Comparison of ENCODE assay signal across 28 cellular contexts in genomic region chr10:127458171-127458810, GRCh38.
"Had no signal": no experiment of that assay in that cellular context is flagged by ENCODE, and none has a peak within 500 bp of the region (broad histone marks: within the 10 kb centered on the region; RNA-seq: fewer than 3 reads in every experiment).

No MANE protein-coding gene starts in this region.

- H3K36me3 Mint-ChIP-seq: immature natural killer cell; naive thymus-derived CD8-positive, alpha-beta T cell had no signal

- H3K27ac ChIP-seq: left lung, lower lobe of right lung, neural progenitor cell, pancreas, right atrium auricular region, skin epidermis, suprapubic skin, thoracic aorta, tibial artery, upper lobe of left lung, vagina had no signal

- H3K4me1 Mint-ChIP-seq: immature natural killer cell; naive thymus-derived CD8-positive, alpha-beta T cell; neural progenitor cell had no signal

- H3K9me3 ChIP-seq: pancreas, right atrium auricular region, thoracic aorta, vagina had no signal

- FAIRE-seq: islet of Langerhans, kidney, pancreas had no signal

- H3K36me3 ChIP-seq: lower lobe of right lung, neural progenitor cell, pancreas, right atrium auricular region, thoracic aorta, upper lobe of left lung, vagina had no signal

- H2AFZ ChIP-seq: neural progenitor cell had no signal

- H3K4me3 ChIP-seq: left lung, lower lobe of right lung, neural progenitor cell, pancreas, right atrium auricular region, skin epidermis, suprapubic skin, thoracic aorta, tibial artery, upper lobe of left lung, vagina had no signal

- H3K27me3 ChIP-seq: left lung, neural progenitor cell, pancreas, right atrium auricular region, suprapubic skin, tibial artery, upper lobe of left lung, vagina had no signal

- H3K27ac Mint-ChIP-seq: immature natural killer cell; naive thymus-derived CD8-positive, alpha-beta T cell; nephron; neural progenitor cell; stimulated activated naive CD8-positive, alpha-beta T cell treated with anti-CD3 and anti-CD28 coated beads, Interleukin-15, Interleukin-2, amounts not matched to agents 100 ng/mL and 50 ng/mL, for 24 hours had no signal

- H3K9ac ChIP-seq: neural progenitor cell had no signal

- H3K4me1 ChIP-seq: left lung, lower lobe of right lung, neural progenitor cell, pancreas, right atrium auricular region, suprapubic skin, tibial artery, upper lobe of left lung, vagina had no signal

- H3K4me3 Mint-ChIP-seq: naive thymus-derived CD8-positive, alpha-beta T cell; nephron; neural progenitor cell; stimulated activated naive CD8-positive, alpha-beta T cell treated with anti-CD3 and anti-CD28 coated beads, Interleukin-15, Interleukin-2, amounts not matched to agents 100 ng/mL and 50 ng/mL, for 24 hours had no signal

- ATAC-seq: left colon; left lung; lower lobe of right lung; naive thymus-derived CD8-positive, alpha-beta T cell; pancreas; sciatic nerve had no signal

- H3K4me2 ChIP-seq: neural progenitor cell had no signal

- DNase-seq: head of caudate nucleus; hypothalamus; kidney; left colon; left lung; lower lobe of right lung; mammary epithelial cell; mesenchymal stem cell; pancreas; stimulated activated CD4-positive, alpha-beta T cell treated with anti-CD3 and anti-CD28 coated beads, Interleukin-12 subunit alpha, Interleukin-12 subunit beta, amount 100 ng/mL, for 4 hours; stimulated activated CD4-positive, alpha-beta T cell treated with anti-CD3 and anti-CD28 coated beads, Interleukin-15, amount 100 ng/mL, for 24 hours; stimulated activated CD4-positive, alpha-beta T cell treated with anti-CD3 and anti-CD28 coated beads, Interleukin-2, amount 100 ng/mL, for 24 hours; stimulated activated CD4-positive, alpha-beta T cell treated with anti-CD3 and anti-CD28 coated beads, Interleukin-4, amount 100 ng/mL, for 1 hour; stimulated activated naive CD4-positive, alpha-beta T cell; tibial artery; upper lobe of left lung had no signal
